Comparison of ENCODE assay signal across 1 cellular context in the genomic region with DNA sequence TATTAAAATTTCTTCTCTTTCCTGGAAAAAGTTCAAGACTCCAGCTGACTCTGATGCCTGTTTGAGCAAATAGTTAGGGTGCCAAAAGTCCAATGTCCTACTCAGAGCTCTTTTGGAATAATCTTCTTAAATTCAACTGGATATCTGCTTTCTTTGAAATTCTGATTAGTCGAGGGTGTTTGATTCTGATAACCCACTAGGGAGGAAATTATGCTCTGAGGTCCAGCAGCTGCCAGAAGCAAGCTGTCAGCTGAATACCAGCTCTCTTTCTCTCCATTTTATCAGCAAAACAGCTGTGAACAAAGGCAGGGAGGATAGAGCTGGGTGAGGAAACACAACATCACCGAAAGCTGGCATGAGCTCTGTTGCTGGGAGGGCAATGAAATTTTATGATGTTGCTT.
TF ChIP-seq lines count a peak whose summit lies in the region.

No MANE protein-coding gene starts in this region.

TF ChIP-seq in A549, 52 proteins besides CTCF, POLR2A, EP300 and RAD21 (continued from another document):
- TF ChIP-seq, protein P1, sequence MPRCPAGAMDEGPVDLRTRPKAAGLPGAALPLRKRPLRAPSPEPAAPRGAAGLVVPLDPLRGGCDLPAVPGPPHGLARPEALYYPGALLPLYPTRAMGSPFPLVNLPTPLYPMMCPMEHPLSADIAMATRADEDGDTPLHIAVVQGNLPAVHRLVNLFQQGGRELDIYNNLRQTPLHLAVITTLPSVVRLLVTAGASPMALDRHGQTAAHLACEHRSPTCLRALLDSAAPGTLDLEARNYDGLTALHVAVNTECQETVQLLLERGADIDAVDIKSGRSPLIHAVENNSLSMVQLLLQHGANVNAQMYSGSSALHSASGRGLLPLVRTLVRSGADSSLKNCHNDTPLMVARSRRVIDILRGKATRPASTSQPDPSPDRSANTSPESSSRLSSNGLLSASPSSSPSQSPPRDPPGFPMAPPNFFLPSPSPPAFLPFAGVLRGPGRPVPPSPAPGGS (IDR thresholded peaks at IDR 0.05), result no peak
- no peak for TF ChIP-seq RCOR1 (IDR thresholded peaks at IDR 0.05; ENCODE audit: low read depth, low read length)
